In genomic region chr21:32422064-32422463, GRCh38 we compare ENCODE assay signal across 36 cellular contexts. TPM values are rescaled to one million over a fixed set of nuclear protein-coding genes. Genes with fewer than 3 reads are reported as not detected.
"Had no signal": no experiment of that assay in that cellular context is flagged by ENCODE, and none has a peak within 500 bp of the region (broad histone marks: within the 10 kb centered on the region; RNA-seq: fewer than 3 reads in every experiment).

No MANE protein-coding gene starts in this region.

- H3K27ac ChIP-seq: ascending aorta, cardiac muscle cell, VCaP had no signal

- H3K27ac Mint-ChIP-seq: activated B cell treated with CpG ODN at 0.5 μM for 24 hours; activated CD4-positive, alpha-beta memory T cell treated with anti-CD3 and anti-CD28 coated beads, Interleukin-2, amount 10 ng/mL, durations not matched to agents 7 days and 5 days; activated CD4-positive, alpha-beta T cell treated with anti-CD3 and anti-CD28 coated beads, Interleukin-2, amount 10 ng/mL, durations not matched to agents 24 days and 14 days; activated CD8-positive, alpha-beta memory T cell treated with anti-CD3 and anti-CD28 coated beads, Interleukin-2, amount 10 ng/mL, durations not matched to agents 7 days and 5 days; activated CD8-positive, alpha-beta T cell treated with anti-CD3 and anti-CD28 coated beads, Interleukin-2, amount 10 ng/mL, durations not matched to agents 7 days and 5 days; activated naive CD4-positive, alpha-beta T cell treated with anti-CD3 and anti-CD28 coated beads, Interleukin-2, amount 10 ng/mL, durations not matched to agents 7 days and 5 days; activated naive CD4-positive, alpha-beta T cell treated with anti-CD3 and anti-CD28 coated beads, Interleukin-2, amount 50 U/mL, for 24 hours; activated naive CD8-positive, alpha-beta T cell; activated naive CD8-positive, alpha-beta T cell treated with anti-CD3 and anti-CD28 coated beads, Interleukin-2, amount 10 ng/mL, durations not matched to agents 7 days and 5 days; activated naive CD8-positive, alpha-beta T cell treated with anti-CD3 and anti-CD28 coated beads, Interleukin-2, amount 50 U/mL, for 24 hours; activated T-cell treated with anti-CD3 and anti-CD28 coated beads, Interleukin-2, amount 50 U/mL, for 24 hours; activated T-helper 2 cell treated with anti-CD3 and anti-CD28 coated beads, Interferon-gamma antibody, Interleukin-2, Interleukin-4, amounts not matched to agents 10 μg/mL and 5 μg/mL and 100 μg/mL, durations not matched to agents 14 hours and 24 hours and 36 hours; brain; T-helper 2 cell treated with Interferon-gamma antibody and Interleukin-4, amounts not matched to agents 5 μg/mL and 100 μg/mL, for 36 hours had no signal

- H3K4me3 Mint-ChIP-seq: activated B cell treated with CpG ODN at 0.5 μM for 24 hours; activated CD4-positive, alpha-beta memory T cell treated with anti-CD3 and anti-CD28 coated beads, Interleukin-2, amount 10 ng/mL, durations not matched to agents 7 days and 5 days; activated CD4-positive, alpha-beta T cell treated with anti-CD3 and anti-CD28 coated beads, Interleukin-2, amount 10 ng/mL, durations not matched to agents 24 days and 14 days; activated CD8-positive, alpha-beta memory T cell treated with anti-CD3 and anti-CD28 coated beads, Interleukin-2, amount 10 ng/mL, durations not matched to agents 7 days and 5 days; activated CD8-positive, alpha-beta T cell treated with anti-CD3 and anti-CD28 coated beads, Interleukin-2, amount 10 ng/mL, durations not matched to agents 7 days and 5 days; activated naive CD4-positive, alpha-beta T cell treated with anti-CD3 and anti-CD28 coated beads, Interleukin-2, amount 10 ng/mL, durations not matched to agents 7 days and 5 days; activated naive CD4-positive, alpha-beta T cell treated with anti-CD3 and anti-CD28 coated beads, Interleukin-2, amount 50 U/mL, for 24 hours; activated naive CD8-positive, alpha-beta T cell; activated naive CD8-positive, alpha-beta T cell treated with anti-CD3 and anti-CD28 coated beads, Interleukin-2, amount 10 ng/mL, durations not matched to agents 7 days and 5 days; activated naive CD8-positive, alpha-beta T cell treated with anti-CD3 and anti-CD28 coated beads, Interleukin-2, amount 50 U/mL, for 24 hours; activated T-cell treated with anti-CD3 and anti-CD28 coated beads, Interleukin-2, amount 50 U/mL, for 24 hours; brain; central memory CD8-positive, alpha-beta T cell; T-helper 2 cell treated with Interferon-gamma antibody and Interleukin-4, amounts not matched to agents 5 μg/mL and 100 μg/mL, for 36 hours had no signal

- H3K36me3 ChIP-seq: cardiac muscle cell had no signal

- H3K4me3 ChIP-seq: ascending aorta, cardiac muscle cell had no signal

- DNase-seq: activated B cell treated with CpG ODN at 0.5 μM for 24 hours; activated CD4-positive, alpha-beta memory T cell treated with anti-CD3 and anti-CD28 coated beads, Interleukin-2, amount 10 ng/mL, durations not matched to agents 7 days and 5 days; activated CD4-positive, alpha-beta T cell treated with anti-CD3 and anti-CD28 coated beads for 4 hours; activated CD4-positive, alpha-beta T cell treated with anti-CD3 and anti-CD28 coated beads, Interleukin-2, amount 10 ng/mL, durations not matched to agents 24 days and 14 days; activated CD4-positive, alpha-beta T cell treated with anti-CD3 and anti-CD28 coated beads, Interleukin-2, amount 50 U/mL, for 1 hour; activated CD4-positive, alpha-beta T cell treated with anti-CD3 and anti-CD28 coated beads, Interleukin-2, amount 50 U/mL, for 4 hours; activated CD4-positive, CD25-positive, alpha-beta regulatory T cell treated with anti-CD3 and anti-CD28 coated beads, Interleukin-2, amount 50 U/mL, for 72 hours; activated CD8-positive, alpha-beta memory T cell treated with anti-CD3 and anti-CD28 coated beads for 24 hours; activated CD8-positive, alpha-beta memory T cell treated with anti-CD3 and anti-CD28 coated beads, Interleukin-2, amount 10 ng/mL, durations not matched to agents 7 days and 5 days; activated CD8-positive, alpha-beta memory T cell treated with anti-CD3 and anti-CD28 coated beads, Interleukin-2, amount 50 U/mL, for 48 hours; activated CD8-positive, alpha-beta T cell treated with anti-CD3 and anti-CD28 coated beads, Interleukin-2, amount 10 ng/mL, durations not matched to agents 7 days and 5 days; activated effector memory CD4-positive, alpha-beta T cell treated with Interleukin-2 at 50 U/mL for 16 hours; activated gamma-delta T cell; activated naive CD4-positive, alpha-beta T cell treated with anti-CD3 and anti-CD28 coated beads, Interleukin-2, amount 10 ng/mL, durations not matched to agents 7 days and 5 days; activated naive CD4-positive, alpha-beta T cell treated with Interleukin-2 at 50 U/mL for 16 hours; activated naive CD8-positive, alpha-beta T cell treated with anti-CD3 and anti-CD28 coated beads, Interleukin-2, amount 10 ng/mL, durations not matched to agents 7 days and 5 days; activated naive CD8-positive, alpha-beta T cell treated with anti-CD3 and anti-CD28 coated beads, Interleukin-2, amount 50 U/mL, for 24 hours; activated T-cell treated with anti-CD3 and anti-CD28 coated beads, Interleukin-2, amount 50 U/mL, for 24 hours; activated T-cell treated with anti-CD3 and anti-CD28 coated beads, Interleukin-2, amount 50 U/mL, for 48 hours; amygdala; anterior cingulate cortex; caudate nucleus; cerebellar nuclear complex; T-helper 2 cell; T-helper 9 cell had no signal

- H3K27me3 Mint-ChIP-seq: activated CD4-positive, alpha-beta memory T cell treated with anti-CD3 and anti-CD28 coated beads, Interleukin-2, amount 10 ng/mL, durations not matched to agents 7 days and 5 days; activated CD4-positive, alpha-beta T cell treated with anti-CD3 and anti-CD28 coated beads, Interleukin-2, amount 10 ng/mL, durations not matched to agents 24 days and 14 days; activated CD8-positive, alpha-beta memory T cell treated with anti-CD3 and anti-CD28 coated beads, Interleukin-2, amount 10 ng/mL, durations not matched to agents 7 days and 5 days; activated naive CD4-positive, alpha-beta T cell treated with anti-CD3 and anti-CD28 coated beads, Interleukin-2, amount 50 U/mL, for 24 hours; activated naive CD8-positive, alpha-beta T cell; activated naive CD8-positive, alpha-beta T cell treated with anti-CD3 and anti-CD28 coated beads, Interleukin-2, amount 10 ng/mL, durations not matched to agents 7 days and 5 days; activated naive CD8-positive, alpha-beta T cell treated with anti-CD3 and anti-CD28 coated beads, Interleukin-2, amount 50 U/mL, for 24 hours; activated T-cell treated with anti-CD3 and anti-CD28 coated beads, Interleukin-2, amount 50 U/mL, for 24 hours; central memory CD8-positive, alpha-beta T cell had no signal

- H3K4me1 Mint-ChIP-seq: activated B cell treated with CpG ODN at 0.5 μM for 24 hours; activated CD4-positive, alpha-beta memory T cell treated with anti-CD3 and anti-CD28 coated beads, Interleukin-2, amount 10 ng/mL, durations not matched to agents 7 days and 5 days; activated CD4-positive, alpha-beta T cell treated with anti-CD3 and anti-CD28 coated beads, Interleukin-2, amount 10 ng/mL, durations not matched to agents 24 days and 14 days; activated CD8-positive, alpha-beta memory T cell treated with anti-CD3 and anti-CD28 coated beads, Interleukin-2, amount 10 ng/mL, durations not matched to agents 7 days and 5 days; activated naive CD4-positive, alpha-beta T cell treated with anti-CD3 and anti-CD28 coated beads, Interleukin-2, amount 10 ng/mL, durations not matched to agents 7 days and 5 days; activated naive CD4-positive, alpha-beta T cell treated with anti-CD3 and anti-CD28 coated beads, Interleukin-2, amount 50 U/mL, for 24 hours; activated naive CD8-positive, alpha-beta T cell treated with anti-CD3 and anti-CD28 coated beads, Interleukin-2, amount 10 ng/mL, durations not matched to agents 7 days and 5 days had no signal

- H3K36me3 Mint-ChIP-seq: activated naive CD4-positive, alpha-beta T cell treated with anti-CD3 and anti-CD28 coated beads, Interleukin-2, amount 10 ng/mL, durations not matched to agents 7 days and 5 days had no signal

- FAIRE-seq: bronchial epithelial cell, TTC549 had no signal

- ATAC-seq: activated CD8-positive, alpha-beta memory T cell treated with anti-CD3 and anti-CD28 coated beads, Interleukin-2, amount 10 ng/mL, durations not matched to agents 7 days and 5 days; activated CD8-positive, alpha-beta T cell treated with anti-CD3 and anti-CD28 coated beads, Interleukin-2, amount 10 ng/mL, durations not matched to agents 7 days and 5 days; activated naive CD8-positive, alpha-beta T cell treated with anti-CD3 and anti-CD28 coated beads, Interleukin-2, amount 50 U/mL, for 24 hours had no signal

- H3K9me3 Mint-ChIP-seq: activated CD4-positive, alpha-beta memory T cell treated with anti-CD3 and anti-CD28 coated beads, Interleukin-2, amount 10 ng/mL, durations not matched to agents 7 days and 5 days; activated CD4-positive, alpha-beta T cell treated with anti-CD3 and anti-CD28 coated beads, Interleukin-2, amount 10 ng/mL, durations not matched to agents 24 days and 14 days; activated naive CD4-positive, alpha-beta T cell treated with anti-CD3 and anti-CD28 coated beads, Interleukin-2, amount 10 ng/mL, durations not matched to agents 7 days and 5 days; activated naive CD4-positive, alpha-beta T cell treated with anti-CD3 and anti-CD28 coated beads, Interleukin-2, amount 50 U/mL, for 24 hours; activated naive CD8-positive, alpha-beta T cell treated with anti-CD3 and anti-CD28 coated beads, Interleukin-2, amount 50 U/mL, for 24 hours; activated T-cell treated with anti-CD3 and anti-CD28 coated beads, Interleukin-2, amount 50 U/mL, for 24 hours; T-helper 2 cell treated with Interferon-gamma antibody and Interleukin-4, amounts not matched to agents 5 μg/mL and 100 μg/mL, for 36 hours had no signal

- H3K27me3 ChIP-seq: ascending aorta, cardiac muscle cell had no signal

RNA-seq across cellular contexts. Expression of gene EVA1C, which starts 9.6 kb away (rescaled TPM):
- polyA plus RNA-seq: cardiac muscle cell had no signal
